In the genomic region with DNA sequence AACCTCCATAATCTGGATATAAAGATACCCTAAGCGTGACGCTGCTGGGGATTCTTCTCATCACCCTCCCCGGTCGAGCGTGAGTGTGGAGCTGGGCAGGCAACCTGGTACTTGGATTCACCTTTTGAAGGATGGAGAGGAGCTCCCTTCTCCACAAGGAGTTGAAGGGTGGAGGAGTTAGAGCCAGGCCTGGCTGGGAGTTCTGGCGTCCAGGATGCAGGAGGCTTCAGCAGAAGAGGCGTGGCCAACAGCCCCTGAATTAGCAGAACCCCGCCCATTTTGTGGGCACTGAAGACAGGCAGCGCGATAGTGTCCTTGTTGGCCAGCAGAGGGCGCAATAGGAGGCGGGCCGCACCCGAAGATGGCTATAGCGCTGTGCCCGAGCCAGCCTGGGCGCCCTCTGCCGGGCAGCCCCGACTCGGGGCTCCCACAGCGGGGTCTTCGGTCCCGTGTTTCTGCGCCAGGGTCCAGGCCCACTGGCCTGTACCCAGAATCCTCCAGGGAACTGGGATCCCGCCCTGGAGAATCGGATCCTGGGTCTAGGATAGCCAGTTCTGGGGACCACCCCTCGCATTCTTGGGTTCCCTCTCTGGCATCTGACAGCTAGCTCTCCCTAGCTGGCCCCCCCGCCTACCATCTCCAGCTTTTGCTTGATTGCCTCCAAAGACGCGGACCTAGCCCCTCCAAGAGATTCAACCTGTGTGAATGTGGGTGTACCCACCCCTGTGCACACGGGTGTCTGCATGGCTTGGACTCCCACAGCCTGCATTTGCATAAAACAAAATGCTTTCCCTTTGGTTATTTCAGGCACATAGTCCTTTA, we compare ENCODE assay signal across 8 cellular contexts. TPM values are rescaled to one million over a fixed set of nuclear protein-coding genes. Genes with fewer than 3 reads are reported as not detected.
A peak's percentile ranks its signal among the peaks of the same experiment; 100 is the strongest.
DNase-seq lines count a peak whose midpoint lies in the region; ATAC-seq lines count a peak whose summit lies in the region.

No MANE protein-coding gene starts in this region.

- H3K36me3 ChIP-seq in effector memory CD4-positive, alpha-beta T cell (ENCODE audit: control insufficient read depth, insufficient read depth, low read length), result no peaks in the 10 kb centered on the region

- DNase-seq in DMS 273 treated with DMSO at 0.1 percent for 48 hours (lab: John Stamatoyannopoulos, UW), result peak; percentile 60
- peak in 73 of 76 experiments; percentile 46 to 94 (median 84) for DNase-seq in HUDEP-2 (lab: John Stamatoyannopoulos, UW; ENCODE audit: unreplicated experiment in 76 of 76)
- DNase-seq in NOMO-1 (lab: John Stamatoyannopoulos, UW; ENCODE audit: unreplicated experiment in 2 of 2), result peak; percentile 92 to 96
- DNase-seq in activated CD8-positive, alpha-beta memory T cell treated with anti-CD3 and anti-CD28 coated beads for 24 hours, result peak; percentile 94
- DNase-seq in effector memory CD4-positive, alpha-beta T cell, result peak; percentile 75 to 86 (median 83)
- peak; percentile 94 for DNase-seq in mesenteric fat pad (ENCODE audit: low spot score)
- peak; percentile 68 to 84 for DNase-seq in stimulated activated CD8-positive, alpha-beta memory T cell treated with anti-CD3 and anti-CD28 coated beads, Interleukin-2, amount 100 ng/mL, for 1 hour (ENCODE audit: low read depth in 2 of 2)

- H3K27me3 ChIP-seq in effector memory CD4-positive, alpha-beta T cell (replicated peaks; ENCODE audit: control insufficient read depth, insufficient read depth, low read length, poor library complexity, severe bottlenecking), result no peaks in the 10 kb centered on the region

- peaks cover 28% of the 10 kb centered on the region for H3K4me1 ChIP-seq in effector memory CD4-positive, alpha-beta T cell (ENCODE audit: control insufficient read depth, insufficient read depth, low read length, poor library complexity, severe bottlenecking)

- no peaks in the 10 kb centered on the region for H3K9me3 ChIP-seq in effector memory CD4-positive, alpha-beta T cell (ENCODE audit: control insufficient read depth, low read length)

- H3K4me3 ChIP-seq in effector memory CD4-positive, alpha-beta T cell (ENCODE audit: insufficient read depth, low read depth, low read length, poor library complexity, severe bottlenecking), result peak overlapping the region; percentile 43

- no peak overlapping the region for H3K27ac ChIP-seq in effector memory CD4-positive, alpha-beta T cell (ENCODE audit: insufficient read depth, low read length, poor library complexity, severe bottlenecking)

- peak; percentile 71 for ATAC-seq in GM21528 (IDR thresholded peaks at IDR 0.05; ENCODE audit: low FRiP score, unreplicated experiment)

RNA-seq across cellular contexts. Expression of a gene that starts 26.0 kb away (rescaled TPM):
- 23.4 TPM for total RNA-seq in mesenteric fat pad
